In the genomic region with DNA sequence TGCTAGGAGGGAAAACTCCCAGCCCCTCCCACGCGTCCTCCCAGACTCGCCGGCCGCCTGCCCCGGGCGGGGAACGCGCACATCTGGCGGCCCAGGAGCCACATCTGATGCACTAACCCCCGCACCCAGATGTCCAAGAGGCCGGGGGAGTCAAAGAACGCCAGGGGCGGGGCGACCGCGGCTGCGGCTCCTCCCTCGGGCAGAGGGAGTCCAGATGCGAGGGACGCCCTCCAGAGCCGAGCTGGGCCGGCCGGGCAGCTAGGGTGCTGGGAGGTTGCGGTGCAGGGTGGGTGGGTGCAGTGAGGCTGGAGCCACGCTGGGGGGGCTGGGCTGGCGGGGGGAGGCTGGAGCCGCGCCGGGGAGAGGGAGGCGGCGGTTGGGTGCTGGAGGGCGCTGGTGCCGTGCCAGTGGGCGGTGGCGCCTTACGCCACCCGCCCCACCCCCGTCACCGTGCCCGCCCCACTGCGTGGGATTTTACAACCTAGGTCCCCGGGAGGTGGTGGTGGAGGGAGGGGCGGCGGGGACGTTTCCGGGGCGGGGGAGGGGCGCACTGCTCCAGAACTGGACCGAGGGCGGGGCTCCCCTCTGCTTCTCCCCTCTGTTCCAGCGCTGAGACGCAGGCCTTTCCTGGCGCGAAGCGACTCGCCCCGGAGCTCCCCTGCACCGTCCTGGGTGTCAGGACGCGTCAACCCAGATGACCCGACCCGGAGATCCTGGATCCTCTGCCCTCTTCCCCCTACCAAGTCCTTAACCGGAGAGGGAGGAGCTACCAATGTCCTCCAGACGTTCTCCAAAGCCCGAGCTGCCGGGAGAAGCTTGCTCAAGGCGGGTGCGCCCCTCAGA, we compare ENCODE assay signal across 1 cellular context.
TF ChIP-seq lines count a peak whose summit lies in the region.

No MANE protein-coding gene starts in this region.

TF ChIP-seq in K562, 482 proteins besides CTCF, POLR2A, EP300 and RAD21 (continued from another document and continues in another):
- TF ChIP-seq ID3 (CRISPR knock-in tag; IDR thresholded peaks at IDR 0.05) (no peak), ID3 (tag; IDR thresholded peaks at IDR 0.05) (no peak), MYC (IDR thresholded peaks at IDR 0.05; ENCODE audit: low read depth, low read length) (0 out of 2 replicates have a peak, but pooled peaks have one; percentile 65), MYC (CRISPR knock-in tag; IDR thresholded peaks at IDR 0.05; ENCODE audit: borderline replicate concordance, low read depth) (no peak; the same call in 1 of the 2 replicates), BDP1 (IDR thresholded peaks at IDR 0.05; ENCODE audit: insufficient read depth, insufficient read length) (no peak), POLR2AphosphoS2 (IDR thresholded peaks at IDR 0.05; ENCODE audit: low read length) (no peak), MEIS2 (IDR thresholded peaks at IDR 0.05; ENCODE audit: partially characterized antibody) (peak; percentile 33), SPI1 (IDR thresholded peaks at IDR 0.05; ENCODE audit: borderline replicate concordance, low read depth, low read length) (no peak), NFATC3 (IDR thresholded peaks at IDR 0.05) (no peak), RBM34 (IDR thresholded peaks at IDR 0.05; ENCODE audit: borderline replicate concordance, insufficient read depth, low read length) (no peak), POLR2AphosphoS5 (IDR thresholded peaks at IDR 0.05; ENCODE audit: control insufficient read depth, insufficient read depth, low read depth, low read length) (peak; percentile 90), MYBL2 (IDR thresholded peaks at IDR 0.05; ENCODE audit: low read depth) (no peak), MYBL2 (CRISPR knock-in tag; IDR thresholded peaks at IDR 0.05; ENCODE audit: borderline replicate concordance) (no peak), GABPA (tag; conservative IDR thresholded peaks at IDR 0.05; ENCODE audit: low read depth) (peak; percentile 70), ZBTB17 (CRISPR knock-in tag; IDR thresholded peaks at IDR 0.05) (peak; percentile 62; the same call in 1 of the 2 replicates), FIP1L1 (IDR thresholded peaks at IDR 0.05; ENCODE audit: low read depth, low read length, poor library complexity, severe bottlenecking) (no peak), TRIM25 (IDR thresholded peaks at IDR 0.05; ENCODE audit: borderline replicate concordance) (no peak), ESRRA (IDR thresholded peaks at IDR 0.05; ENCODE audit: borderline replicate concordance, low read depth) (peak; percentile 24), ARNT (IDR thresholded peaks at IDR 0.05) (no peak), EZH2 (IDR thresholded peaks at IDR 0.05; ENCODE audit: borderline replicate concordance, low read depth, low read length) (no peak), THRAP3 (IDR thresholded peaks at IDR 0.05; ENCODE audit: borderline replicate concordance) (no peak), ZNF318 (IDR thresholded peaks at IDR 0.05; ENCODE audit: borderline replicate concordance in 1 of 2, low read depth in 1 of 2) (no peak), ZNF347 (CRISPR knock-in tag; IDR thresholded peaks at IDR 0.05; ENCODE audit: low read depth) (no peak)
- TF ChIP-seq, protein P1, sequence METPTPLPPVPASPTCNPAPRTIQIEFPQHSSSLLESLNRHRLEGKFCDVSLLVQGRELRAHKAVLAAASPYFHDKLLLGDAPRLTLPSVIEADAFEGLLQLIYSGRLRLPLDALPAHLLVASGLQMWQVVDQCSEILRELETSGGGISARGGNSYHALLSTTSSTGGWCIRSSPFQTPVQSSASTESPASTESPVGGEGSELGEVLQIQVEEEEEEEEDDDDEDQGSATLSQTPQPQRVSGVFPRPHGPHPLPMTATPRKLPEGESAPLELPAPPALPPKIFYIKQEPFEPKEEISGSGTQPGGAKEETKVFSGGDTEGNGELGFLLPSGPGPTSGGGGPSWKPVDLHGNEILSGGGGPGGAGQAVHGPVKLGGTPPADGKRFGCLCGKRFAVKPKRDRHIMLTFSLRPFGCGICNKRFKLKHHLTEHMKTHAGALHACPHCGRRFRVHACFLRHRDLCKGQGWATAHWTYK (CRISPR knock-in tag; IDR thresholded peaks at IDR 0.05): peak; percentile 40; the same call in 1 of the 2 replicates
- TF ChIP-seq, protein P2, sequence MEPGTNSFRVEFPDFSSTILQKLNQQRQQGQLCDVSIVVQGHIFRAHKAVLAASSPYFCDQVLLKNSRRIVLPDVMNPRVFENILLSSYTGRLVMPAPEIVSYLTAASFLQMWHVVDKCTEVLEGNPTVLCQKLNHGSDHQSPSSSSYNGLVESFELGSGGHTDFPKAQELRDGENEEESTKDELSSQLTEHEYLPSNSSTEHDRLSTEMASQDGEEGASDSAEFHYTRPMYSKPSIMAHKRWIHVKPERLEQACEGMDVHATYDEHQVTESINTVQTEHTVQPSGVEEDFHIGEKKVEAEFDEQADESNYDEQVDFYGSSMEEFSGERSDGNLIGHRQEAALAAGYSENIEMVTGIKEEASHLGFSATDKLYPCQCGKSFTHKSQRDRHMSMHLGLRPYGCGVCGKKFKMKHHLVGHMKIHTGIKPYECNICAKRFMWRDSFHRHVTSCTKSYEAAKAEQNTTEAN (CRISPR knock-in tag; IDR thresholded peaks at IDR 0.05): no peak
- TF ChIP-seq, protein P3, sequence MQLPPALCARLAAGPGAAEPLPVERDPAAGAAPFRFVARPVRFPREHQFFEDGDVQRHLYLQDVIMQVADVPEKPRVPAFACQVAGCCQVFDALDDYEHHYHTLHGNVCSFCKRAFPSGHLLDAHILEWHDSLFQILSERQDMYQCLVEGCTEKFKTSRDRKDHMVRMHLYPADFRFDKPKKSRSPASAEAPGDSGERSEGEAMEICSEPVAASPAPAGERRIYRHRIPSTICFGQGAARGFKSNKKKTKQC (CRISPR knock-in tag; IDR thresholded peaks at IDR 0.05): no peak
- TF ChIP-seq, protein P4, sequence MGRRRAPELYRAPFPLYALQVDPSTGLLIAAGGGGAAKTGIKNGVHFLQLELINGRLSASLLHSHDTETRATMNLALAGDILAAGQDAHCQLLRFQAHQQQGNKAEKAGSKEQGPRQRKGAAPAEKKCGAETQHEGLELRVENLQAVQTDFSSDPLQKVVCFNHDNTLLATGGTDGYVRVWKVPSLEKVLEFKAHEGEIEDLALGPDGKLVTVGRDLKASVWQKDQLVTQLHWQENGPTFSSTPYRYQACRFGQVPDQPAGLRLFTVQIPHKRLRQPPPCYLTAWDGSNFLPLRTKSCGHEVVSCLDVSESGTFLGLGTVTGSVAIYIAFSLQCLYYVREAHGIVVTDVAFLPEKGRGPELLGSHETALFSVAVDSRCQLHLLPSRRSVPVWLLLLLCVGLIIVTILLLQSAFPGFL (CRISPR knock-in tag; IDR thresholded peaks at IDR 0.05): no peak
